In the genomic region with DNA sequence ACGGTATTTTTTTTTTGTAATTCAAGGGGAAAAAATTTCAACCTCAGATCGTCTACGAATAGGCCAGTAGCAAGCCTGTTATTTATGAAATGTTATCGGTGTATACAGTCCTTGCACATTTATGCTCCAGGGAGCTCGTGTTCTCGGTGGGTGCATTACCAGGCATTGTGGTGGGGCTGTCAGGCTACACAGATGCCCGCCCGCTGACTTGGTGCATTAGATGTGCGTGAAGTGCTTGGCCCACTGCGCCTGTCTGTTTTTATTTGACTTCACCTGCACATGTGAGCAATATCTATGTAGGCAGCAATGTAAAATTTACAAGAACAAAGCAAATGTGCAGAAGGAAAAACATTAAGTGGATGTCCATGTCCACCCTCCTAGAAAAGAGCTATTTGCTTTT, we compare ENCODE assay signal across 10 cellular contexts. TPM values are rescaled to one million over a fixed set of nuclear protein-coding genes. Genes with fewer than 3 reads are reported as not detected.
A peak's percentile ranks its signal among the peaks of the same experiment; 100 is the strongest.
DNase-seq lines count a peak whose midpoint lies in the region; ATAC-seq, FAIRE-seq and TF ChIP-seq lines count a peak whose summit lies in the region.
"Had no signal": no experiment of that assay in that cellular context is flagged by ENCODE, and none has a peak within 500 bp of the region (broad histone marks: within the 10 kb centered on the region; RNA-seq: fewer than 3 reads in every experiment).

No MANE protein-coding gene starts in this region.

- no peak for TF ChIP-seq POLR2A in A549 (IDR thresholded peaks at IDR 0.05; ENCODE audit: low read length)

- H3K9ac ChIP-seq in KMS-11, result no peak overlapping the region; the same call in 1 of the 2 replicates

- no peaks in the 10 kb centered on the region for H3K27me3 ChIP-seq in KMS-11 (ENCODE audit: insufficient read depth, low read depth)

- peak overlapping the region in 1 of 2 experiments; percentile 99; a peak in 4 of 6 replicates for H3K27ac ChIP-seq in A549
- peak overlapping the region; percentile 58; the same call in 1 of the 2 replicates for H3K27ac ChIP-seq in KMS-11

- no peak for DNase-seq in A549 (ENCODE audit: low read depth in 1 of 2, low spot score in 1 of 2)
- DNase-seq in central memory CD8-positive, alpha-beta T cell (ENCODE audit: low spot score in 2 of 2), result no peak
- no peak for DNase-seq in natural killer cell
- no peak for DNase-seq in SHP77 treated with DMSO at 0.1 percent for 48 hours (lab: John Stamatoyannopoulos, UW)
- DNase-seq in HuH-7 (ENCODE audit: low spot score), result no peak
- DNase-seq in medulla oblongata (ENCODE audit: extremely low spot score), result no peak
- DNase-seq: NCI-H2029 had no signal

- TF ChIP-seq EP300 in A549 (IDR thresholded peaks at IDR 0.05), result no peak

- peaks cover 12% of the 10 kb centered on the region for H4K20me1 ChIP-seq in KMS-11 (ENCODE audit: insufficient read depth)

- no peaks in the 10 kb centered on the region for H3K9me3 ChIP-seq in A549

- CTCF ChIA-PET in A549 (lab: Yijun Ruan, JAX), result interaction anchor here (0.6 to 4.1 kb wide), 8 partner anchors 9 to 319 kb away, joined by 3 to 14 read pairs (median 4); no protein-coding TSS in a partner anchor

- H3K36me3 ChIP-seq in KMS-11 (ENCODE audit: insufficient read depth), result no peaks in the 10 kb centered on the region

- H3K4me3 ChIP-seq in A549 (peak overlapping the region; percentile 74), KMS-11 (IDR thresholded peaks at IDR 0.05; ENCODE audit: insufficient read depth, low read depth, low read length) (no peak overlapping the region)

- H3K4me3 Mint-ChIP-seq in central memory CD8-positive, alpha-beta T cell, result peak overlapping the region; percentile 93
- H3K4me3 Mint-ChIP-seq in natural killer cell, result peak overlapping the region; percentile 93

- H3K27me3 Mint-ChIP-seq in central memory CD8-positive, alpha-beta T cell, result no peaks in the 10 kb centered on the region
- H3K27me3 Mint-ChIP-seq in natural killer cell (ENCODE audit: low read depth in 2 of 2), result no peaks in the 10 kb centered on the region

- no peaks in the 10 kb centered on the region for H3K9me3 Mint-ChIP-seq in central memory CD8-positive, alpha-beta T cell
- no peaks in the 10 kb centered on the region for H3K9me3 Mint-ChIP-seq in natural killer cell

- H3K4me2 ChIP-seq in A549, result peak overlapping the region; percentile 79
- H3K4me2 ChIP-seq in KMS-11, result peak overlapping the region; percentile 99

- no peak for TF ChIP-seq RAD21 in A549 (conservative IDR thresholded peaks at IDR 0.05 in 1 of 2, IDR thresholded peaks at IDR 0.05 in 1 of 2)

- TF ChIP-seq CTCF in A549 (IDR thresholded peaks at IDR 0.05) (no peak), KMS-11 (conservative IDR thresholded peaks at IDR 0.05; ENCODE audit: low read depth, low read length) (no peak), natural killer cell (IDR thresholded peaks at IDR 0.05) (no peak)

- H3K79me2 ChIP-seq in KMS-11 (ENCODE audit: insufficient read depth, low read depth), result peaks cover 74% of the 10 kb centered on the region

- ATAC-seq in A549, result no peak
- no peak for ATAC-seq in central memory CD8-positive, alpha-beta T cell (replicated peaks; ENCODE audit: extremely low read depth, poor library complexity, severe bottlenecking)
- no peak for ATAC-seq in natural killer cell
- no peak for ATAC-seq in GM21786 (IDR thresholded peaks at IDR 0.05; ENCODE audit: unreplicated experiment)

- peaks cover 54% of the 10 kb centered on the region for H3K4me1 Mint-ChIP-seq in central memory CD8-positive, alpha-beta T cell
- H3K4me1 Mint-ChIP-seq in natural killer cell, result peaks cover 52 to 57% of the 10 kb centered on the region in 2 donors

- H3K27ac Mint-ChIP-seq in central memory CD8-positive, alpha-beta T cell (ENCODE audit: low read depth), result peak overlapping the region; percentile 95
- H3K27ac Mint-ChIP-seq in natural killer cell, result peak overlapping the region; percentile 94 to 96

- no peak for FAIRE-seq in A549 (lab: Jason Lieb, UNC)
- FAIRE-seq: islet of Langerhans had no signal

- WGBS in A549 (ENCODE audit: missing lambda C conversion rate), result 77% methylated on average over 10 of the region's 10 CpGs

- H3K4me1 ChIP-seq in A549 (peaks cover 11% of the 10 kb centered on the region), KMS-11 (ENCODE audit: low read depth, poor library complexity, severe bottlenecking) (peaks cover 17% of the 10 kb centered on the region)

- no peak overlapping the region for H2AFZ ChIP-seq in KMS-11 (ENCODE audit: low read depth)

- POLR2A ChIA-PET in A549 (lab: Yijun Ruan, JAX), result interaction anchor here (4.5 kb wide), 1 partner anchor 43 kb away, joined by 48 read pairs; no protein-coding TSS in a partner anchor

- peaks cover 18% of the 10 kb centered on the region for H3K36me3 Mint-ChIP-seq in central memory CD8-positive, alpha-beta T cell (ENCODE audit: insufficient read depth)
- no peaks in the 10 kb centered on the region for H3K36me3 Mint-ChIP-seq in natural killer cell

- intact Hi-C loops in natural killer cell (cut with micrococcal nuclease), result loop anchor here (1.0 to 5.0 kb wide), 4 partner anchors 42 to 90 kb away; a partner anchor contains a TSS

TF ChIP-seq in A549, 52 proteins besides CTCF, POLR2A, EP300 and RAD21:
- TF ChIP-seq POLR2AphosphoS2 (conservative IDR thresholded peaks at IDR 0.05; ENCODE audit: low read length), result no peak
- TF ChIP-seq SMC3 (IDR thresholded peaks at IDR 0.05), result no peak
- TF ChIP-seq, protein P1, sequence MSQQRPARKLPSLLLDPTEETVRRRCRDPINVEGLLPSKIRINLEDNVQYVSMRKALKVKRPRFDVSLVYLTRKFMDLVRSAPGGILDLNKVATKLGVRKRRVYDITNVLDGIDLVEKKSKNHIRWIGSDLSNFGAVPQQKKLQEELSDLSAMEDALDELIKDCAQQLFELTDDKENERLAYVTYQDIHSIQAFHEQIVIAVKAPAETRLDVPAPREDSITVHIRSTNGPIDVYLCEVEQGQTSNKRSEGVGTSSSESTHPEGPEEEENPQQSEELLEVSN (IDR thresholded peaks at IDR 0.05; ENCODE audit: borderline replicate concordance, low read depth), result no peak
- TF ChIP-seq MAFK (IDR thresholded peaks at IDR 0.05; ENCODE audit: partially characterized antibody), result no peak
- no peak for TF ChIP-seq CHD4 (IDR thresholded peaks at IDR 0.05; ENCODE audit: borderline replicate concordance)
- no peak for TF ChIP-seq CEBPB (IDR thresholded peaks at IDR 0.05)
- no peak for TF ChIP-seq EHMT2 (IDR thresholded peaks at IDR 0.05; ENCODE audit: low read depth)
- no peak for TF ChIP-seq BHLHE40 (IDR thresholded peaks at IDR 0.05; ENCODE audit: low read depth, low read length)
- TF ChIP-seq HOXB13 (CRISPR knock-in tag; IDR thresholded peaks at IDR 0.05; ENCODE audit: low read depth), result no peak
- TF ChIP-seq RCOR1 (IDR thresholded peaks at IDR 0.05; ENCODE audit: low read depth, low read length), result no peak
- TF ChIP-seq RFX5 (IDR thresholded peaks at IDR 0.05), result no peak
- no peak for TF ChIP-seq TP53 (CRISPR knock-in tag; IDR thresholded peaks at IDR 0.05)
- no peak for TF ChIP-seq HEYL (CRISPR knock-in tag; IDR thresholded peaks at IDR 0.05)
- TF ChIP-seq, protein P2, sequence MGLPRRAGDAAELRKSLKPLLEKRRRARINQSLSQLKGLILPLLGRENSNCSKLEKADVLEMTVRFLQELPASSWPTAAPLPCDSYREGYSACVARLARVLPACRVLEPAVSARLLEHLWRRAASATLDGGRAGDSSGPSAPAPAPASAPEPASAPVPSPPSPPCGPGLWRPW (IDR thresholded peaks at IDR 0.05), result no peak
- no peak for TF ChIP-seq NFE2L2 (conservative IDR thresholded peaks at IDR 0.05; ENCODE audit: low read length)

RNA-seq across cellular contexts. Expression of a gene that starts 2.7 kb away (rescaled TPM):
- polyA plus RNA-seq in A549 (2011; rRNA removed) (6.8 and 8.3 TPM in 2 replicates), A549 (2017; fragmentation: RNase III; extraction: RNeasy Plus Mini Kit Qiagen cat#74134 plus additional on column Dnase treatment) (9.8 to 10.9 TPM (median 10.2 TPM) in 3 replicates)
- polyA plus RNA-seq in A549 (2012; cell fraction: cytosol; rRNA removed), result 7.4 and 10.0 TPM in 2 replicates
- polyA plus RNA-seq in A549 (2012; cell fraction: nucleus; rRNA removed), result 27.5 and 29.2 TPM in 2 replicates
- polyA minus RNA-seq in A549 (2011; rRNA and poly(A)+ RNA removed), result 15.7 and 19.4 TPM in 2 replicates
- total RNA-seq in natural killer cell, result 10 to 100 TPM; 51.6 to 59.7 (median 55.3) TPM
